1 cellular context compared by ENCODE assay signal in the genomic region with DNA sequence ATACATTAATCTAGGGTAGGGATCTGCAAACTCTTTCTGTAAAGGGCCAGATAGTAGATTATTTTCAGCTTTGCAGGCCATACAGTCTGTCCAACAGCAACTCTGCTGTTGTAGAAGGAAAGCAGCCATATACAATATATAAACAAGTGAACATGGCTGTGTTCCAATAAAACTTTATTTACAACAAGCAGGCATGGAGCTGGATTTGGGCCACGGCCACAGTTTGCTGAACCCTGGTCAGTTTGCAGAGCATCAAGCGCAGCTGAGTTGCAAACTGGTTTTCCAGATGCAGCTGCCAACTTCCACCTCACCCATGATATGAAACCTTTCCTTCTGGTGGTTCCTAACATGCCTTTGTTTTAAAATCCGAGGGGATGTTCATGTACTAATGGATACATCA.
TF ChIP-seq lines count a peak whose summit lies in the region.

No MANE protein-coding gene starts in this region.

TF ChIP-seq in SK-N-SH treated with all-trans-retinoic acid at 6 μM for 48 hours, 23 proteins besides CTCF, POLR2A, EP300 and RAD21 (continued from another document):
- TF ChIP-seq CSRNP3 (CRISPR knock-in tag; IDR thresholded peaks at IDR 0.05) = no peak
